9 cellular contexts compared by ENCODE assay signal in the genomic region with DNA sequence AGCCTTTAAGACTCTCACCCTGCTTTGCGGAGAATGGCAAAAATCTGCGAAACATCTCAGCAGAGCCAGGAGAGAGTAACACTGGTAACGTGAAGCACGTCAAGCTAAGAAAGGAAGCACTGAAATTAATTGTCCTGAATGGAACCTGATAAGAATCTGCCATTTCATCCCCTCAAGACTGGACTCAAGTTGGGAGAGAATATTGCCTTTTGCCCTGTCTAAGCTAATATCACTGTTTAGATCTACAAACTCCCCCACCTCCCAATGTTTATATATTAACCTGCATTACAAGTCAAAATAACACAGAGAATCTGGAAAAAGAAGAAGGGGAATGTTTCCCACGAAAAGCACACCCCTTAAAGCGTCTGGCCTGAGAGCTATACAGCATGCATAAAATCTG. TPM values are rescaled to one million over a fixed set of nuclear protein-coding genes. Genes with fewer than 3 reads are reported as not detected.
DNase-seq lines count a peak whose midpoint lies in the region; ATAC-seq, FAIRE-seq and TF ChIP-seq lines count a peak whose summit lies in the region.
"Had no signal": no experiment of that assay in that cellular context is flagged by ENCODE, and none has a peak within 500 bp of the region (broad histone marks: within the 10 kb centered on the region; RNA-seq: fewer than 3 reads in every experiment).

No MANE protein-coding gene starts in this region.

- H3K36me3 ChIP-seq in HepG2 (replicated peaks in 1 of 2; ENCODE audit: control insufficient read depth in 1 of 2, insufficient read depth in 2 of 2, low read length in 2 of 2), result no peaks in the 10 kb centered on the region
- no peaks in the 10 kb centered on the region for H3K36me3 ChIP-seq in suprapubic skin

- H3K79me2 ChIP-seq in HepG2 (ENCODE audit: insufficient read depth, low read length), result no peaks in the 10 kb centered on the region

- TF ChIP-seq POLR2A in HepG2 (IDR thresholded peaks at IDR 0.05; ENCODE audit: insufficient read depth in 1 of 2, low read depth in 2 of 2, low read length in 2 of 2), result no peak
- no peak for TF ChIP-seq POLR2A in suprapubic skin (IDR thresholded peaks at IDR 0.05)

- peak overlapping the region; percentile 76 for H3K4me2 ChIP-seq in HepG2 (ENCODE audit: low read depth, low read length)

- H3K27ac Mint-ChIP-seq in activated CD4-positive, alpha-beta T cell treated with anti-CD3 and anti-CD28 coated beads, Interleukin-2, amount 10 ng/mL, durations not matched to agents 24 days and 14 days, result peak overlapping the region; percentile 96
- peak overlapping the region; percentile 85 to 88 for H3K27ac Mint-ChIP-seq in activated naive CD4-positive, alpha-beta T cell treated with anti-CD3 and anti-CD28 coated beads, Interleukin-2, amount 50 U/mL, for 72 hours

- no peaks in the 10 kb centered on the region for H3K9me3 Mint-ChIP-seq in activated CD4-positive, alpha-beta T cell treated with anti-CD3 and anti-CD28 coated beads, Interleukin-2, amount 10 ng/mL, durations not matched to agents 24 days and 14 days
- no peaks in the 10 kb centered on the region for H3K9me3 Mint-ChIP-seq in activated naive CD4-positive, alpha-beta T cell treated with anti-CD3 and anti-CD28 coated beads, Interleukin-2, amount 50 U/mL, for 72 hours

- peaks cover under 1% of the 10 kb centered on the region for H3K36me3 Mint-ChIP-seq in activated CD4-positive, alpha-beta T cell treated with anti-CD3 and anti-CD28 coated beads, Interleukin-2, amount 10 ng/mL, durations not matched to agents 24 days and 14 days (ENCODE audit: low read depth)
- H3K36me3 Mint-ChIP-seq in activated naive CD4-positive, alpha-beta T cell treated with anti-CD3 and anti-CD28 coated beads, Interleukin-2, amount 50 U/mL, for 72 hours, result peaks cover 0 to 14% of the 10 kb centered on the region in 2 donors

- TF ChIP-seq EP300 in HepG2 (IDR thresholded peaks at IDR 0.05; ENCODE audit: low read depth in 2 of 2, low read length in 2 of 2), result no peak
- TF ChIP-seq EP300 in HepG2 (CRISPR knock-in tag; IDR thresholded peaks at IDR 0.05; ENCODE audit: borderline replicate concordance), result no peak
- no peak for TF ChIP-seq EP300 in suprapubic skin (IDR thresholded peaks at IDR 0.05)

- H3K4me3 ChIP-seq in HepG2 (replicated peaks in 1 of 3; ENCODE audit: insufficient read depth in 1 of 3, low read depth in 2 of 3, low read length in 3 of 3) (peak overlapping the region; percentile 76 to 84 (median 78); a peak in 5 of 6 replicates), suprapubic skin (peak overlapping the region; percentile 92)

- no peaks in the 10 kb centered on the region for H3K9me3 ChIP-seq in HepG2 (ENCODE audit: low read length)
- no peaks in the 10 kb centered on the region for H3K9me3 ChIP-seq in suprapubic skin

- in situ Hi-C loops in HepG2 (cut with HindIII; ENCODE audit: extremely low pct_ligation_motif_present, low pct_unique_long_range_greater_than_20kb), result no loop called here

- peaks cover 39% of the 10 kb centered on the region for H3K4me1 Mint-ChIP-seq in activated CD4-positive, alpha-beta T cell treated with anti-CD3 and anti-CD28 coated beads, Interleukin-2, amount 10 ng/mL, durations not matched to agents 24 days and 14 days

- H3K4me3 Mint-ChIP-seq in activated CD4-positive, alpha-beta T cell treated with anti-CD3 and anti-CD28 coated beads, Interleukin-2, amount 10 ng/mL, durations not matched to agents 24 days and 14 days, result peak overlapping the region; percentile 84

- no peaks in the 10 kb centered on the region; the same call in 1 of the 2 replicates for H4K20me1 ChIP-seq in HepG2 (ENCODE audit: insufficient read depth, low read length)

- peaks cover 32% of the 10 kb centered on the region for H3K4me1 ChIP-seq in HepG2 (ENCODE audit: insufficient read depth, low read length)
- H3K4me1 ChIP-seq in suprapubic skin, result peaks cover 37% of the 10 kb centered on the region

- BruUV-seq in HepG2 (replicated peaks; lab: Mats Ljungman, UMichigan), result no TSS peak

- no peak for ATAC-seq in activated naive CD4-positive, alpha-beta T cell treated with anti-CD3 and anti-CD28 coated beads, Interleukin-2, amount 50 U/mL, for 72 hours
- ATAC-seq in HepG2, result no peak

- 5% methylated on average over 6 of the region's 6 CpGs for WGBS in HepG2 (ENCODE audit: low lambda C conversion rate)
- whole genome bisulfite sequencing in suprapubic skin, result 44% methylated on average over 6 of the region's 6 CpGs

- DNase-seq in activated CD4-positive, alpha-beta T cell treated with anti-CD3 and anti-CD28 coated beads, Interleukin-2, amount 10 ng/mL, durations not matched to agents 24 days and 14 days, result no peak
- no peak for DNase-seq in activated CD4-positive, alpha-beta T cell treated with anti-CD3 and anti-CD28 coated beads, Interleukin-2, amount 50 U/mL, for 4 hours
- no peak for DNase-seq in activated naive CD4-positive, alpha-beta T cell treated with anti-CD3 and anti-CD28 coated beads, Interleukin-2, amount 50 U/mL, for 72 hours (ENCODE audit: low spot score in 2 of 2)
- no peak for DNase-seq in HepG2 (ENCODE audit: low spot score)
- DNase-seq in suprapubic skin (ENCODE audit: low spot score in 2 of 2), result no peak
- no peak for DNase-seq in central memory CD4-positive, alpha-beta T cell
- DNase-seq in GM10266 (ENCODE audit: extremely low spot score), result no peak
- no peak for DNase-seq in HEK293T (ENCODE audit: extremely low spot score)
- DNase-seq: posterior cingulate gyrus had no signal

- intact Hi-C loops in activated CD4-positive, alpha-beta T cell treated with anti-CD3 and anti-CD28 coated beads, Interleukin-2, amount 10 ng/mL, durations not matched to agents 24 days and 14 days (cut with micrococcal nuclease), result loop anchor here (2.0 kb wide), 1 partner anchor 154 kb away; no protein-coding TSS in a partner anchor
- intact Hi-C loops in HepG2 (cut with micrococcal nuclease; ENCODE audit: unreplicated experiment), result loop anchor here (5.0 kb wide), 1 partner anchor 36 kb away; no protein-coding TSS in a partner anchor

- CTCF ChIA-PET in HepG2 (lab: Yijun Ruan, JAX; ENCODE audit: low intra/inter-chr PET ratio, low total read pairs), result no interaction called here
- CTCF ChIA-PET in HEK293T (lab: Yijun Ruan, JAX), result no interaction called here

- H3K27me3 ChIP-seq in HepG2 (ENCODE audit: control insufficient read depth in 1 of 2, insufficient read depth in 2 of 2, low read length in 2 of 2) (peaks cover 0 to 1% of the 10 kb centered on the region in 2 experiments; a peak in 3 of 5 replicates), suprapubic skin (no peaks in the 10 kb centered on the region)

- no peaks in the 10 kb centered on the region for H3K27me3 Mint-ChIP-seq in activated CD4-positive, alpha-beta T cell treated with anti-CD3 and anti-CD28 coated beads, Interleukin-2, amount 10 ng/mL, durations not matched to agents 24 days and 14 days

- no peak for FAIRE-seq in HepG2 (lab: Jason Lieb, UNC)

- peak overlapping the region; percentile 66; the same call in 1 of the 2 replicates for H3K9ac ChIP-seq in HepG2 (ENCODE audit: insufficient read depth, low read depth, low read length)

- TF ChIP-seq CTCF in HepG2 (CRISPR knock-in tag; IDR thresholded peaks at IDR 0.05), result no peak
- no peak for TF ChIP-seq CTCF in suprapubic skin (IDR thresholded peaks at IDR 0.05)
- TF ChIP-seq CTCF in GM10266 (IDR thresholded peaks at IDR 0.05; ENCODE audit: control insufficient read depth, insufficient read depth, low read depth, missing control alignments), result no peak

- H2AFZ ChIP-seq in HepG2 (ENCODE audit: low read length), result peak overlapping the region; percentile 78

- POLR2A ChIA-PET in HepG2 (lab: Yijun Ruan, JAX), result no interaction called here
- POLR2A ChIA-PET in HEK293T (lab: Yijun Ruan, JAX), result no interaction called here

- H3K27ac ChIP-seq in HepG2 (ENCODE audit: extremely low read length, insufficient read depth, low read length) (no peak overlapping the region), suprapubic skin (peak overlapping the region; percentile 90)

- TF ChIP-seq RAD21 in HepG2 (CRISPR knock-in tag; IDR thresholded peaks at IDR 0.05), result no peak

RNA-seq across cellular contexts. Expression of a gene that starts 1.6 kb away (rescaled TPM):
- total RNA-seq in activated CD4-positive, alpha-beta T cell treated with anti-CD3 and anti-CD28 coated beads, Interleukin-2, amount 10 ng/mL, durations not matched to agents 24 days and 14 days, result 23.3 and 27.9 TPM in 2 replicates
- 10 to 100 TPM; 19.6 to 27.3 TPM for total RNA-seq in activated naive CD4-positive, alpha-beta T cell treated with anti-CD3 and anti-CD28 coated beads, Interleukin-2, amount 50 U/mL, for 72 hours
- total RNA-seq in HepG2 (2016; rRNA removed; fragmentation: Illumina TruSeq; extraction: Trizol) (0.97 and 1.00 TPM in 2 replicates), suprapubic skin (10 to 100 TPM; 35.7 to 63.7 (median 40.2) TPM)
- total RNA-seq in HepG2 (2016; cell fraction: cytosol; rRNA removed; fragmentation: Illumina TruSeq; extraction: Trizol; ENCODE audit: low read depth), result 0.09 and 0.30 TPM in 2 replicates
- total RNA-seq in HepG2 (2016; cell fraction: insoluble cytoplasmic fraction; rRNA removed; fragmentation: Illumina TruSeq; extraction: Trizol), result 1.5 and 2.1 TPM in 2 replicates
- total RNA-seq in HepG2 (2016; cell fraction: membrane; rRNA removed; fragmentation: Illumina TruSeq; extraction: Trizol), result 0.76 and 1.1 TPM in 2 replicates
- total RNA-seq in HepG2 (2016; cell fraction: nucleus; rRNA removed; fragmentation: Illumina TruSeq; extraction: Trizol), result 2.9 and 3.8 TPM in 2 replicates
- 1.4 and 1.7 TPM in 2 replicates for polyA plus RNA-seq in HepG2 (2011; rRNA removed)
- 0.52 and 0.92 TPM in 2 replicates for polyA plus RNA-seq in HepG2 (2011; cell fraction: cytosol; rRNA removed)
- polyA plus RNA-seq in HepG2 (2011; cell fraction: nucleus; rRNA removed), result 1.9 and 2.4 TPM in 2 replicates
- 1.3 and 1.7 TPM in 2 replicates for polyA plus RNA-seq in HepG2 (2012)
- 0.16 and 0.21 TPM in 2 replicates for polyA plus RNA-seq in HepG2 (2016; cell fraction: cytosol; fragmentation: Illumina TruSeq; extraction: Trizol; ENCODE audit: low read depth)
- 1.2 and 1.7 TPM in 2 replicates for polyA plus RNA-seq in HepG2 (2016; cell fraction: insoluble cytoplasmic fraction; fragmentation: Illumina TruSeq; extraction: Trizol; ENCODE audit: low read depth)
- polyA plus RNA-seq in HepG2 (2016; cell fraction: membrane; fragmentation: Illumina TruSeq; extraction: Trizol; ENCODE audit: low read depth), result 0.60 and 0.66 TPM in 2 replicates
- polyA plus RNA-seq in HepG2 (2016; cell fraction: nucleus; fragmentation: Illumina TruSeq; extraction: Trizol; ENCODE audit: insufficient read depth, low read depth), result 2.6 and 3.1 TPM in 2 replicates
- 1.3 and 6.1 TPM in 2 replicates for polyA minus RNA-seq in HepG2 (2011; rRNA and poly(A)+ RNA removed; ENCODE audit: low replicate concordance)
- 1.7 and 2.0 TPM in 2 replicates for polyA minus RNA-seq in HepG2 (2011; cell fraction: cytosol; rRNA and poly(A)+ RNA removed)
- 3.2 and 4.8 TPM in 2 replicates for polyA minus RNA-seq in HepG2 (2011; cell fraction: nucleus; rRNA and poly(A)+ RNA removed)

RNA-seq across cellular contexts. Expression of a gene that starts 26.6 kb away (rescaled TPM):
- total RNA-seq in activated CD4-positive, alpha-beta T cell treated with anti-CD3 and anti-CD28 coated beads, Interleukin-2, amount 10 ng/mL, durations not matched to agents 24 days and 14 days, result not detected in 2 replicates
- not detected for total RNA-seq in activated naive CD4-positive, alpha-beta T cell treated with anti-CD3 and anti-CD28 coated beads, Interleukin-2, amount 50 U/mL, for 72 hours
- not detected in 2 replicates for total RNA-seq in HepG2 (2016; rRNA removed; fragmentation: Illumina TruSeq; extraction: Trizol)
- total RNA-seq in HepG2 (2016; cell fraction: cytosol; rRNA removed; fragmentation: Illumina TruSeq; extraction: Trizol; ENCODE audit: low read depth), result not detected in 2 replicates
- total RNA-seq in HepG2 (2016; cell fraction: insoluble cytoplasmic fraction; rRNA removed; fragmentation: Illumina TruSeq; extraction: Trizol), result not detected in 2 replicates
- not detected in 2 replicates for total RNA-seq in HepG2 (2016; cell fraction: membrane; rRNA removed; fragmentation: Illumina TruSeq; extraction: Trizol)
- not detected in 2 replicates for total RNA-seq in HepG2 (2016; cell fraction: nucleus; rRNA removed; fragmentation: Illumina TruSeq; extraction: Trizol)
- not detected in 2 replicates for polyA plus RNA-seq in HepG2 (2011; rRNA removed)
- not detected in 2 replicates for polyA plus RNA-seq in HepG2 (2011; cell fraction: cytosol; rRNA removed)
- not detected in 2 replicates for polyA plus RNA-seq in HepG2 (2011; cell fraction: nucleus; rRNA removed)
- polyA plus RNA-seq in HepG2 (2012), result 0.09 and 0.20 TPM in 2 replicates
- polyA plus RNA-seq in HepG2 (2016; cell fraction: cytosol; fragmentation: Illumina TruSeq; extraction: Trizol; ENCODE audit: low read depth), result not detected in 2 replicates
- not detected in 2 replicates for polyA plus RNA-seq in HepG2 (2016; cell fraction: insoluble cytoplasmic fraction; fragmentation: Illumina TruSeq; extraction: Trizol; ENCODE audit: low read depth)
- not detected in 2 replicates for polyA plus RNA-seq in HepG2 (2016; cell fraction: membrane; fragmentation: Illumina TruSeq; extraction: Trizol; ENCODE audit: low read depth)
- polyA plus RNA-seq in HepG2 (2016; cell fraction: nucleus; fragmentation: Illumina TruSeq; extraction: Trizol; ENCODE audit: insufficient read depth, low read depth), result not detected in 2 replicates
- not detected in 2 replicates for polyA minus RNA-seq in HepG2 (2011; rRNA and poly(A)+ RNA removed; ENCODE audit: low replicate concordance)
- not detected in 2 replicates for polyA minus RNA-seq in HepG2 (2011; cell fraction: cytosol; rRNA and poly(A)+ RNA removed)
- polyA minus RNA-seq in HepG2 (2011; cell fraction: nucleus; rRNA and poly(A)+ RNA removed), result not detected in 2 replicates
- not detected for total RNA-seq in suprapubic skin
